In genomic region chr16:22372882-22373661, GRCh38 we compare ENCODE assay signal across 1 cellular context.
TF ChIP-seq lines count a peak whose summit lies in the region.

No MANE protein-coding gene starts in this region.

TF ChIP-seq in HepG2, 621 proteins besides CTCF, POLR2A, EP300 and RAD21 (continued from another document and continues in another):
- TF ChIP-seq FUBP1 (CRISPR knock-in tag; IDR thresholded peaks at IDR 0.05; ENCODE audit: borderline replicate concordance) (0 out of 2 replicates have a peak, but pooled peaks have one; percentile 46), ZSCAN25 (CRISPR knock-in tag; IDR thresholded peaks at IDR 0.05) (peak; percentile 14; the same call in 1 of the 2 replicates), SSRP1 (CRISPR knock-in tag; IDR thresholded peaks at IDR 0.05) (peak; percentile 23; the same call in 1 of the 2 replicates), ZNF83 (CRISPR knock-in tag; IDR thresholded peaks at IDR 0.05; ENCODE audit: borderline replicate concordance) (no peak), ZNF34 (CRISPR knock-in tag; IDR thresholded peaks at IDR 0.05; ENCODE audit: borderline replicate concordance) (no peak), ZNF329 (CRISPR knock-in tag; IDR thresholded peaks at IDR 0.05; ENCODE audit: low read depth) (no peak), NFATC3 (CRISPR knock-in tag; IDR thresholded peaks at IDR 0.05) (peak; percentile 88; the same call in 1 of the 2 replicates), ZNF724P (CRISPR knock-in tag; IDR thresholded peaks at IDR 0.05; ENCODE audit: borderline replicate concordance) (no peak), ZNF737 (CRISPR knock-in tag; IDR thresholded peaks at IDR 0.05; ENCODE audit: borderline replicate concordance) (no peak), MNT (IDR thresholded peaks at IDR 0.05) (no peak), ESRRA (CRISPR knock-in tag; IDR thresholded peaks at IDR 0.05; ENCODE audit: low read depth) (0 out of 2 replicates have a peak, but pooled peaks have one; percentile 24), CBX2 (IDR thresholded peaks at IDR 0.05; ENCODE audit: low read depth, low read length) (no peak), CBX2 (CRISPR knock-in tag; IDR thresholded peaks at IDR 0.05; ENCODE audit: low read depth) (no peak), ATF6 (CRISPR knock-in tag; conservative IDR thresholded peaks at IDR 0.05) (0 out of 2 replicates have a peak, but pooled peaks have one; percentile 21), SAP130 (CRISPR knock-in tag; IDR thresholded peaks at IDR 0.05; ENCODE audit: low read depth) (0 out of 2 replicates have a peak, but pooled peaks have one; percentile 3), TMF1 (CRISPR knock-in tag; IDR thresholded peaks at IDR 0.05; ENCODE audit: low read depth) (no peak), SIX4 (CRISPR knock-in tag; IDR thresholded peaks at IDR 0.05) (0 out of 2 replicates have a peak, but pooled peaks have one; percentile 27), ZC3H4 (CRISPR knock-in tag; IDR thresholded peaks at IDR 0.05; ENCODE audit: borderline replicate concordance) (0 out of 2 replicates have a peak, but pooled peaks have one; percentile 50), MAZ (IDR thresholded peaks at IDR 0.05; ENCODE audit: borderline replicate concordance, low read depth, low read length) (no peak), MAZ (CRISPR knock-in tag; IDR thresholded peaks at IDR 0.05; ENCODE audit: low read depth) (no peak), CENPT (CRISPR knock-in tag; IDR thresholded peaks at IDR 0.05; ENCODE audit: low read depth) (no peak), ZSCAN9 (CRISPR knock-in tag; IDR thresholded peaks at IDR 0.05; ENCODE audit: borderline replicate concordance) (peak; percentile 10; the same call in 1 of the 2 replicates), TSC22D2 (CRISPR knock-in tag; IDR thresholded peaks at IDR 0.05; ENCODE audit: borderline replicate concordance) (peak; percentile 77; the same call in 1 of the 2 replicates), TARDBP (CRISPR knock-in tag; IDR thresholded peaks at IDR 0.05) (peak; percentile 16), ZNF629 (CRISPR knock-in tag; conservative IDR thresholded peaks at IDR 0.05) (0 out of 2 replicates have a peak, but pooled peaks have one; percentile 34), HOXA7 (CRISPR knock-in tag; IDR thresholded peaks at IDR 0.05) (no peak), ZNF7 (CRISPR knock-in tag; IDR thresholded peaks at IDR 0.05) (no peak), HNF1B (CRISPR knock-in tag; IDR thresholded peaks at IDR 0.05) (no peak), UBTF (CRISPR knock-in tag; IDR thresholded peaks at IDR 0.05) (no peak), MXD4 (CRISPR knock-in tag; IDR thresholded peaks at IDR 0.05) (0 out of 2 replicates have a peak, but pooled peaks have one; percentile 40), BATF2 (CRISPR knock-in tag; IDR thresholded peaks at IDR 0.05) (no peak), CREM (IDR thresholded peaks at IDR 0.05) (peak; percentile 39; the same call in 1 of the 2 replicates), CREM (CRISPR knock-in tag; IDR thresholded peaks at IDR 0.05) (no peak), ZNF792 (CRISPR knock-in tag; IDR thresholded peaks at IDR 0.05) (peak; percentile 15; the same call in 1 of the 2 replicates), ATF7-NPFF (CRISPR knock-in tag; IDR thresholded peaks at IDR 0.05; ENCODE audit: low read depth) (0 out of 2 replicates have a peak, but pooled peaks have one; percentile 25), KLF16 (CRISPR knock-in tag; IDR thresholded peaks at IDR 0.05) (peak in 1 of 2 experiments; percentile 10; a peak in 1 of 4 replicates), LCORL (IDR thresholded peaks at IDR 0.05) (no peak), LCORL (CRISPR knock-in tag; IDR thresholded peaks at IDR 0.05) (0 out of 2 replicates have a peak, but pooled peaks have one; percentile 46), ZNF414 (CRISPR knock-in tag; IDR thresholded peaks at IDR 0.05) (0 out of 2 replicates have a peak, but pooled peaks have one; percentile 23), ZNF558 (CRISPR knock-in tag; IDR thresholded peaks at IDR 0.05; ENCODE audit: borderline replicate concordance) (peak; percentile 4; the same call in 1 of the 2 replicates), ZBTB3 (CRISPR knock-in tag; IDR thresholded peaks at IDR 0.05; ENCODE audit: borderline replicate concordance, low read depth) (no peak), SKI (IDR thresholded peaks at IDR 0.05; ENCODE audit: partially characterized antibody) (no peak), ZNF205 (CRISPR knock-in tag; IDR thresholded peaks at IDR 0.05) (0 out of 2 replicates have a peak, but pooled peaks have one; percentile 27), ETV5 (CRISPR knock-in tag; IDR thresholded peaks at IDR 0.05; ENCODE audit: borderline replicate concordance) (no peak), ATF1 (CRISPR knock-in tag; IDR thresholded peaks at IDR 0.05) (no peak), KMT2B (CRISPR knock-in tag; IDR thresholded peaks at IDR 0.05) (peak; percentile 16; the same call in 1 of the 2 replicates), ZNF710 (CRISPR knock-in tag; IDR thresholded peaks at IDR 0.05; ENCODE audit: borderline replicate concordance) (no peak; the same call in 1 of the 2 replicates), MIER3 (CRISPR knock-in tag; IDR thresholded peaks at IDR 0.05; ENCODE audit: borderline replicate concordance) (0 out of 2 replicates have a peak, but pooled peaks have one; percentile 6), ZMYM3 (CRISPR knock-in tag; IDR thresholded peaks at IDR 0.05) (0 out of 2 replicates have a peak, but pooled peaks have one; percentile 25), CREBL2 (CRISPR knock-in tag; IDR thresholded peaks at IDR 0.05; ENCODE audit: borderline replicate concordance) (0 out of 2 replicates have a peak, but pooled peaks have one; percentile 15), ZBTB10 (CRISPR knock-in tag; IDR thresholded peaks at IDR 0.05; ENCODE audit: borderline replicate concordance) (no peak), ELF3 (CRISPR knock-in tag; IDR thresholded peaks at IDR 0.05) (no peak)
